Comparison of ENCODE assay signal across 19 cellular contexts in genomic region chr6:64930664-64931063, GRCh38.
A peak's percentile ranks its signal among the peaks of the same experiment; 100 is the strongest.
DNase-seq lines count a peak whose midpoint lies in the region; ATAC-seq and TF ChIP-seq lines count a peak whose summit lies in the region.
"Had no signal": no experiment of that assay in that cellular context is flagged by ENCODE, and none has a peak within 500 bp of the region (broad histone marks: within the 10 kb centered on the region; RNA-seq: fewer than 3 reads in every experiment).

No MANE protein-coding gene starts in this region.

- no CpG with 5 or more reads among the region's 2 CpGs for WGBS in neuronal stem cell (ENCODE audit: extremely low coverage in 2 of 2, insufficient read length in 2 of 2, insufficient replicate concordance in 1 of 2), 2 donors
- WGBS in suprapubic skin = 63% methylated on average over 2 of the region's 2 CpGs

- H3K27ac ChIP-seq in neuronal stem cell (replicated peaks; ENCODE audit: low read length) (no peak overlapping the region), suprapubic skin (no peak overlapping the region)
- H3K27ac ChIP-seq: SJCRH30 had no signal

- no peak overlapping the region for H3K4me3 ChIP-seq in neuronal stem cell (ENCODE audit: low read length in 2 of 2)
- H3K4me3 ChIP-seq in suprapubic skin = no peak overlapping the region
- H3K4me3 ChIP-seq: SJCRH30 had no signal

- no peak overlapping the region for H3K23ac ChIP-seq in neuronal stem cell (ENCODE audit: low read depth, low read length, poor library complexity)

- H3K4me2 ChIP-seq in neuronal stem cell (ENCODE audit: insufficient read depth, low read length, poor library complexity, severe bottlenecking) = no peak overlapping the region

- no peak for ATAC-seq in left colon
- ATAC-seq: PC-3 had no signal

- H3K36me3 ChIP-seq in neuronal stem cell (replicated peaks in 1 of 2; ENCODE audit: control insufficient read depth in 2 of 2, insufficient read depth in 2 of 2, low read length in 2 of 2) (no peaks in the 10 kb centered on the region), suprapubic skin (no peaks in the 10 kb centered on the region)
- H3K36me3 ChIP-seq: SJCRH30 had no signal

- peak; percentile 96 for DNase-seq in DMS 273 (lab: John Stamatoyannopoulos, UW; ENCODE audit: unreplicated experiment)
- peak; percentile 83 for DNase-seq in NCI-H2171 (lab: John Stamatoyannopoulos, UW)
- peak; percentile 95 for DNase-seq in NCI-H69 (lab: John Stamatoyannopoulos, UW)
- DNase-seq in neuronal stem cell (ENCODE audit: low spot score) = no peak
- no peak for DNase-seq in suprapubic skin (ENCODE audit: low spot score in 2 of 2)
- no peak for DNase-seq in SIG-M5 (lab: John Stamatoyannopoulos, UW)
- no peak for DNase-seq in left colon
- DNase-seq: C1 segment of cervical spinal cord; CD8-positive, alpha-beta memory T cell; DMS79 treated with DMSO at 0.1 percent for 48 hours; H9; KG1; NCI-H1417; NCI-H1930; NCI-H510A treated with DMSO at 0.1 percent for 48 hours; PC-3; SJCRH30; SW 1271; T-helper 2 cell had no signal

- no peak overlapping the region for H3K14ac ChIP-seq in neuronal stem cell (ENCODE audit: low read length)

- H3K4me1 ChIP-seq in neuronal stem cell (ENCODE audit: control insufficient read depth in 2 of 2, insufficient read depth in 1 of 2, low read depth in 1 of 2, low read length in 2 of 2) = no peaks in the 10 kb centered on the region
- no peaks in the 10 kb centered on the region for H3K4me1 ChIP-seq in suprapubic skin
- H3K4me1 ChIP-seq: SJCRH30 had no signal

- no peak overlapping the region for H3K18ac ChIP-seq in neuronal stem cell (ENCODE audit: low read length)

- H4K8ac ChIP-seq in neuronal stem cell (ENCODE audit: low read depth, low read length) = no peak overlapping the region

- no peaks in the 10 kb centered on the region for H3K9me3 ChIP-seq in neuronal stem cell (replicated peaks in 1 of 2; ENCODE audit: control insufficient read depth in 2 of 2, insufficient read depth in 1 of 2, low read depth in 1 of 2, low read length in 2 of 2)
- no peaks in the 10 kb centered on the region for H3K9me3 ChIP-seq in suprapubic skin
- H3K9me3 ChIP-seq: SJCRH30 had no signal

- peak overlapping the region; percentile 36 for H2AFZ ChIP-seq in neuronal stem cell (ENCODE audit: low read length)

- intact Hi-C loops in left colon (cut with DNase I, micrococcal nuclease) = no loop called here

- no peaks in the 10 kb centered on the region for H3K27me3 ChIP-seq in neuronal stem cell (ENCODE audit: control insufficient read depth in 3 of 3, insufficient read depth in 3 of 3, low read depth in 1 of 3, low read length in 3 of 3)
- H3K27me3 ChIP-seq in suprapubic skin = no peaks in the 10 kb centered on the region
- H3K27me3 ChIP-seq: SJCRH30 had no signal

- no peak overlapping the region for H3K4ac ChIP-seq in neuronal stem cell (ENCODE audit: low read length)

- TF ChIP-seq POLR2A in suprapubic skin (IDR thresholded peaks at IDR 0.05) = no peak

- H2AK5ac ChIP-seq in neuronal stem cell (ENCODE audit: low read depth, low read length) = no peak overlapping the region

- H2BK5ac ChIP-seq in neuronal stem cell (ENCODE audit: low read length) = no peak overlapping the region

- H3K9ac ChIP-seq in neuronal stem cell (ENCODE audit: low read depth, low read length, poor library complexity) = no peak overlapping the region

- H2BK12ac ChIP-seq in neuronal stem cell (ENCODE audit: low read length) = no peak overlapping the region

- TF ChIP-seq EP300 in suprapubic skin (IDR thresholded peaks at IDR 0.05) = no peak

- H2BK15ac ChIP-seq in neuronal stem cell (ENCODE audit: low read length) = no peak overlapping the region

- H3K79me1 ChIP-seq in neuronal stem cell (ENCODE audit: low read depth, low read length) = no peaks in the 10 kb centered on the region

- no peak for TF ChIP-seq CTCF in suprapubic skin (IDR thresholded peaks at IDR 0.05)

- H4K91ac ChIP-seq in neuronal stem cell (ENCODE audit: low read depth, low read length, poor library complexity) = no peak overlapping the region

- no peak overlapping the region for H2BK120ac ChIP-seq in neuronal stem cell (ENCODE audit: low read depth, low read length)

Comparison
In these comparisons a context has a peak if more than half of its experiments do, and no peak if none do; other contexts are left out.
1. DNase-seq: peak in DMS 273 (single experiment), NCI-H2171 (single experiment) and NCI-H69 (single experiment); none in neuronal stem cell (single experiment), suprapubic skin (0 of 2), SIG-M5 (single experiment) and left colon (0 of 2).